In genomic region chr5:92749943-92750342, GRCh38 we compare ENCODE assay signal across 17 cellular contexts.
DNase-seq lines count a peak whose midpoint lies in the region; FAIRE-seq and TF ChIP-seq lines count a peak whose summit lies in the region.
"Had no signal": no experiment of that assay in that cellular context is flagged by ENCODE, and none has a peak within 500 bp of the region (broad histone marks: within the 10 kb centered on the region; RNA-seq: fewer than 3 reads in every experiment).

No MANE protein-coding gene starts in this region.

- H3K56ac ChIP-seq in H1 (replicated peaks; ENCODE audit: insufficient read length, low read depth, low read length) = no peak overlapping the region
- H3K56ac ChIP-seq in mesendoderm (ENCODE audit: low read length) = no peak overlapping the region

- no peak for TF ChIP-seq EP300 in H1 (IDR thresholded peaks at IDR 0.05; ENCODE audit: borderline replicate concordance in 1 of 2, low read depth in 2 of 2, low read length in 2 of 2)

- H3K9ac ChIP-seq in H1 (replicated peaks in 1 of 4; ENCODE audit: extremely low read depth in 1 of 4, low read depth in 3 of 4, low read length in 3 of 4) = no peak overlapping the region
- H3K9ac ChIP-seq in mesendoderm (ENCODE audit: low read length) = no peak overlapping the region

- no peak overlapping the region for H4K91ac ChIP-seq in H1 (replicated peaks; ENCODE audit: insufficient read length, low read length)

- peak; percentile 31 for DNase-seq in DMS53 treated with DMSO at 0.1 percent for 48 hours (lab: John Stamatoyannopoulos, UW; ENCODE audit: unreplicated experiment)
- peak; percentile 38 for DNase-seq in LHCN-M2 (ENCODE audit: low read depth)
- DNase-seq in H1 (ENCODE audit: low read depth in 1 of 2, low spot score in 2 of 2) = peak in 1 of 2 experiments; percentile 15
- DNase-seq in mesendoderm = peak; percentile 78
- DNase-seq in chondrocyte (ENCODE audit: low spot score) = no peak
- no peak for DNase-seq in activated naive CD4-positive, alpha-beta T cell treated with anti-CD3 and anti-CD28 coated beads for 36 hours
- DNase-seq in anterior cingulate cortex (lab: John Stamatoyannopoulos, UW) = no peak
- no peak for DNase-seq in SHP77 (lab: John Stamatoyannopoulos, UW)
- DNase-seq: activated CD4-positive, alpha-beta T cell treated with anti-CD3 and anti-CD28 coated beads, Interleukin-2, amount 50 U/mL, for 4 hours; activated effector memory CD4-positive, alpha-beta T cell treated with anti-CD3 and anti-CD28 coated beads, Interleukin-2, amount 50 U/mL, for 16 hours; mucosa of descending colon; NCI-H446; psoas muscle; stimulated activated CD4-positive, alpha-beta T cell treated with anti-CD3 and anti-CD28 coated beads, Interleukin-4, amount 100 ng/mL, for 24 hours; stimulated activated naive CD4-positive, alpha-beta T cell had no signal

- H2BK5ac ChIP-seq in H1 (ENCODE audit: low read depth, low read length) (no peak overlapping the region), mesendoderm (ENCODE audit: low read length) (no peak overlapping the region)

- H3K4me1 ChIP-seq in H1 (replicated peaks in 1 of 4; ENCODE audit: control insufficient read depth in 3 of 4, insufficient read depth in 4 of 4, low read length in 3 of 4) = peaks cover 0 to 5% (median 0%) of the 10 kb centered on the region in 4 experiments; a peak in 1 of 7 replicates
- no peaks in the 10 kb centered on the region for H3K4me1 ChIP-seq in mesendoderm (ENCODE audit: control insufficient read depth, low read depth, low read length)
- H3K4me1 ChIP-seq: psoas muscle had no signal

- no peak overlapping the region for H3K18ac ChIP-seq in H1 (ENCODE audit: extremely low read depth, low read length)
- no peak overlapping the region for H3K18ac ChIP-seq in mesendoderm (ENCODE audit: low read length)

- H4K8ac ChIP-seq in H1 (ENCODE audit: extremely low read depth, insufficient read depth, low read length) (no peak overlapping the region), mesendoderm (ENCODE audit: low read depth, low read length) (no peak overlapping the region)

- TF ChIP-seq POLR2A in H1 (IDR thresholded peaks at IDR 0.05; ENCODE audit: control extremely low read depth in 1 of 2, low read depth in 2 of 2, low read length in 2 of 2) = no peak

- H2BK15ac ChIP-seq in H1 (ENCODE audit: low read length) (no peak overlapping the region), mesendoderm (replicated peaks; ENCODE audit: low read depth) (no peak overlapping the region)

- H4K5ac ChIP-seq in H1 (ENCODE audit: insufficient read length, low read depth, low read length) (no peak overlapping the region), mesendoderm (ENCODE audit: low read length) (no peak overlapping the region)

- H3K27ac Mint-ChIP-seq in chondrocyte (ENCODE audit: unreplicated experiment) = no peak overlapping the region
- H3K27ac Mint-ChIP-seq in activated naive CD4-positive, alpha-beta T cell treated with anti-CD3 and anti-CD28 coated beads for 36 hours = no peak overlapping the region
- H3K27ac Mint-ChIP-seq: T-helper 2 cell treated with Interferon-gamma antibody and Interleukin-4, amounts not matched to agents 5 μg/mL and 100 μg/mL, for 36 hours had no signal

- H3K27me3 Mint-ChIP-seq in chondrocyte (ENCODE audit: low read depth) = no peaks in the 10 kb centered on the region
- no peaks in the 10 kb centered on the region for H3K27me3 Mint-ChIP-seq in activated naive CD4-positive, alpha-beta T cell treated with anti-CD3 and anti-CD28 coated beads for 36 hours (ENCODE audit: low read depth)

- no peaks in the 10 kb centered on the region for H3K9me3 Mint-ChIP-seq in chondrocyte (ENCODE audit: low read depth)
- H3K9me3 Mint-ChIP-seq in activated naive CD4-positive, alpha-beta T cell treated with anti-CD3 and anti-CD28 coated beads for 36 hours = no peaks in the 10 kb centered on the region
- H3K9me3 Mint-ChIP-seq: T-helper 2 cell treated with Interferon-gamma antibody and Interleukin-4, amounts not matched to agents 5 μg/mL and 100 μg/mL, for 36 hours had no signal

- H3K79me1 ChIP-seq in H1 (ENCODE audit: low read depth, low read length) (no peaks in the 10 kb centered on the region), mesendoderm (ENCODE audit: low read length) (no peaks in the 10 kb centered on the region)

- H3K4me2 ChIP-seq in H1 (ENCODE audit: insufficient read depth in 1 of 2, low read depth in 2 of 2, low read length in 2 of 2) (no peak overlapping the region), mesendoderm (ENCODE audit: low read length) (no peak overlapping the region)

- H3K4me3 Mint-ChIP-seq in chondrocyte (ENCODE audit: unreplicated experiment) = no peak overlapping the region
- no peak overlapping the region for H3K4me3 Mint-ChIP-seq in activated naive CD4-positive, alpha-beta T cell treated with anti-CD3 and anti-CD28 coated beads for 36 hours
- H3K4me3 Mint-ChIP-seq: T-helper 2 cell treated with Interferon-gamma antibody and Interleukin-4, amounts not matched to agents 5 μg/mL and 100 μg/mL, for 36 hours had no signal

- H2BK20ac ChIP-seq in H1 (ENCODE audit: low read length) = no peak overlapping the region

- no peaks in the 10 kb centered on the region for H3K9me3 ChIP-seq in H1 (ENCODE audit: insufficient read depth in 2 of 2, low read depth in 1 of 2, low read length in 1 of 2)
- H3K9me3 ChIP-seq: mucosa of descending colon, psoas muscle had no signal

- H2AFZ ChIP-seq in H1 (ENCODE audit: low read length) = no peak overlapping the region

- 36% methylated on average over 1 of the region's 1 CpG; no CpG with 5 or more reads in 1 of the 2 experiments for WGBS in H1 (ENCODE audit: extremely low coverage in 1 of 2, insufficient coverage in 1 of 2, insufficient read length in 1 of 2, insufficient replicate concordance in 2 of 2, low coverage in 1 of 2, low lambda C conversion rate in 2 of 2, missing lambda C conversion rate in 1 of 2), 2 experiments
- no CpG with 5 or more reads among the region's 1 CpG for WGBS in mesendoderm (ENCODE audit: extremely low coverage, insufficient coverage, low lambda C conversion rate)

- no peak overlapping the region for H2BK120ac ChIP-seq in H1 (replicated peaks; ENCODE audit: low read depth, low read length)
- H2BK120ac ChIP-seq in mesendoderm (ENCODE audit: low read depth, low read length) = no peak overlapping the region

- peaks cover 9% of the 10 kb centered on the region for H3K4me1 Mint-ChIP-seq in chondrocyte (ENCODE audit: low read depth)
- no peaks in the 10 kb centered on the region for H3K4me1 Mint-ChIP-seq in activated naive CD4-positive, alpha-beta T cell treated with anti-CD3 and anti-CD28 coated beads for 36 hours (ENCODE audit: low read depth)

- no peaks in the 10 kb centered on the region for H3K36me3 Mint-ChIP-seq in chondrocyte (ENCODE audit: low read depth)
- no peaks in the 10 kb centered on the region for H3K36me3 Mint-ChIP-seq in activated naive CD4-positive, alpha-beta T cell treated with anti-CD3 and anti-CD28 coated beads for 36 hours (ENCODE audit: low read depth)

- H3K79me2 ChIP-seq in H1 (ENCODE audit: control insufficient read depth in 1 of 2, insufficient read depth in 2 of 2, low read length in 2 of 2) (no peaks in the 10 kb centered on the region), mesendoderm (ENCODE audit: control insufficient read depth, insufficient read depth, low read length) (no peaks in the 10 kb centered on the region)

- H3K27me3 ChIP-seq in H1 (replicated peaks in 1 of 4; ENCODE audit: control insufficient read depth in 3 of 4, extremely low read depth in 1 of 4, insufficient read depth in 3 of 4, low read length in 3 of 4) = no peaks in the 10 kb centered on the region
- no peaks in the 10 kb centered on the region for H3K27me3 ChIP-seq in mesendoderm (ENCODE audit: insufficient read depth, low read length, poor library complexity)

- H2AK5ac ChIP-seq in H1 (ENCODE audit: low read depth, low read length) = no peak overlapping the region
- no peak overlapping the region for H2AK5ac ChIP-seq in mesendoderm (ENCODE audit: low read length)

- no peak overlapping the region for H2BK12ac ChIP-seq in H1 (ENCODE audit: low read depth, low read length)

- TF ChIP-seq CTCF in H1 (IDR thresholded peaks at IDR 0.05; ENCODE audit: control extremely low read depth in 1 of 3, insufficient read depth in 1 of 3, low read depth in 1 of 3, low read length in 3 of 3) (no peak), chondrocyte (IDR thresholded peaks at IDR 0.05) (no peak)

- FAIRE-seq in H1 (lab: Jason Lieb, UNC) = no peak
- FAIRE-seq: RCC 7860 had no signal

- no peak for TF ChIP-seq RAD21 in H1 (IDR thresholded peaks at IDR 0.05 in 1 of 2, conservative IDR thresholded peaks at IDR 0.05 in 1 of 2; ENCODE audit: low read depth in 2 of 2, low read length in 2 of 2)

- H3K14ac ChIP-seq in H1 (ENCODE audit: insufficient read length) = no peak overlapping the region

- H3K36me3 ChIP-seq in H1 (ENCODE audit: control insufficient read depth in 2 of 4, insufficient read depth in 4 of 4, low read length in 3 of 4) (no peaks in the 10 kb centered on the region), mesendoderm (ENCODE audit: control insufficient read depth, insufficient read depth, low read length) (no peaks in the 10 kb centered on the region)

- no peaks in the 10 kb centered on the region for H3K23me2 ChIP-seq in H1 (ENCODE audit: low read depth, low read length)

- intact Hi-C loops in activated naive CD4-positive, alpha-beta T cell treated with anti-CD3 and anti-CD28 coated beads for 36 hours (cut with micrococcal nuclease) = no loop called here

- POLR2A ChIA-PET in H1 (lab: Charles Lee; ENCODE audit: partially characterized antibody) = no interaction called here

- H3K4ac ChIP-seq in H1 (replicated peaks; ENCODE audit: insufficient read length, low read depth, low read length) = no peak overlapping the region
- H3K4ac ChIP-seq in mesendoderm (ENCODE audit: low read depth, low read length) = no peak overlapping the region

- H4K20me1 ChIP-seq in H1 (replicated peaks in 1 of 2; ENCODE audit: control insufficient read depth in 1 of 2, insufficient read depth in 2 of 2, low read length in 2 of 2) = no peaks in the 10 kb centered on the region

- CTCF ChIA-PET in H1 (lab: Charles Lee; ENCODE audit: partially characterized antibody) = no interaction called here
- CTCF ChIA-PET in activated naive CD4-positive, alpha-beta T cell treated with anti-CD3 and anti-CD28 coated beads for 36 hours (lab: Charles Lee) = no interaction called here

- H3K27ac ChIP-seq in H1 (ENCODE audit: low read depth, low read length) (no peak overlapping the region), mesendoderm (ENCODE audit: low read depth, low read length) (no peak overlapping the region)
- H3K27ac ChIP-seq: psoas muscle had no signal

- H3K4me3 ChIP-seq in H1 (ENCODE audit: extremely low read depth in 1 of 4, insufficient read depth in 2 of 4, low read depth in 3 of 4, low read length in 4 of 4) = no peak overlapping the region
- H3K4me3 ChIP-seq in mesendoderm (ENCODE audit: low read length) = no peak overlapping the region
- H3K4me3 ChIP-seq: mucosa of descending colon, psoas muscle had no signal

- H3K23ac ChIP-seq in H1 (ENCODE audit: insufficient read length) (no peak overlapping the region), mesendoderm (ENCODE audit: low read length) (no peak overlapping the region)

TF ChIP-seq in H1, 55 proteins besides CTCF, POLR2A, EP300 and RAD21 (continues in another document):
- TF ChIP-seq KDM1A (IDR thresholded peaks at IDR 0.05; ENCODE audit: borderline replicate concordance, low read length) (no peak), JUND (IDR thresholded peaks at IDR 0.05; ENCODE audit: low read length) (peak; percentile 80; the same call in 1 of the 2 replicates), EGR1 (IDR thresholded peaks at IDR 0.05; ENCODE audit: borderline replicate concordance, low read depth, low read length) (peak; percentile 55)

Comparison
In these comparisons a context has a peak if more than half of its experiments do, and no peak if none do; other contexts are left out.
1. DNase-seq: peak in DMS53 treated with DMSO at 0.1 percent for 48 hours (single experiment), LHCN-M2 (single experiment) and mesendoderm (single experiment); none in chondrocyte (single experiment), activated naive CD4-positive, alpha-beta T cell treated with anti-CD3 and anti-CD28 coated beads for 36 hours (single experiment), anterior cingulate cortex (0 of 58) and SHP77 (0 of 2).